ENCODE assay signal across 1 cellular context in genomic region chrX:70013483-70014222, GRCh38.
TF ChIP-seq lines count a peak whose summit lies in the region.

No MANE protein-coding gene starts in this region.

TF ChIP-seq in WTC11, 78 proteins besides CTCF, POLR2A, EP300 and RAD21 (continued from another document):
- no peak for TF ChIP-seq FOXP4 (CRISPR knock-in tag; IDR thresholded peaks at IDR 0.05)
- TF ChIP-seq ERG (CRISPR knock-in tag; IDR thresholded peaks at IDR 0.05), result no peak
- TF ChIP-seq TEAD1 (CRISPR knock-in tag; IDR thresholded peaks at IDR 0.05), result no peak
- no peak for TF ChIP-seq ATF6 (CRISPR knock-in tag; IDR thresholded peaks at IDR 0.05)
- TF ChIP-seq MAX (CRISPR knock-in tag; IDR thresholded peaks at IDR 0.05), result no peak
- no peak for TF ChIP-seq ZNF317 (CRISPR knock-in tag; IDR thresholded peaks at IDR 0.05; ENCODE audit: borderline replicate concordance, low read depth)
TF ChIP-seq in WTC11: peak in this region for 0.
